Comparison of ENCODE assay signal across 9 cellular contexts in genomic region chr9:124239249-124240073, GRCh38. TPM values are rescaled to one million over a fixed set of nuclear protein-coding genes. Genes with fewer than 3 reads are reported as not detected.
DNase-seq lines count a peak whose midpoint lies in the region; ATAC-seq and TF ChIP-seq lines count a peak whose summit lies in the region.
"Had no signal": no experiment of that assay in that cellular context is flagged by ENCODE, and none has a peak within 500 bp of the region (broad histone marks: within the 10 kb centered on the region; RNA-seq: fewer than 3 reads in every experiment).

No MANE protein-coding gene starts in this region.

- H3K36me3 Mint-ChIP-seq in neural crest cell (ENCODE audit: low read depth) = no peaks in the 10 kb centered on the region

- peaks cover 7% of the 10 kb centered on the region for H3K4me1 Mint-ChIP-seq in neural crest cell

- no peak overlapping the region for H3K4me3 Mint-ChIP-seq in neural crest cell

- H3K9me3 Mint-ChIP-seq in neural crest cell = no peaks in the 10 kb centered on the region

- TF ChIP-seq CTCF in neural crest cell (conservative IDR thresholded peaks at IDR 0.05) = no peak

- H3K27me3 Mint-ChIP-seq in neural crest cell (ENCODE audit: low read depth) = peaks cover 2% of the 10 kb centered on the region

- ATAC-seq in GM19023 (IDR thresholded peaks at IDR 0.05; ENCODE audit: unreplicated experiment) (peak; percentile 71), HG02678 (IDR thresholded peaks at IDR 0.05; ENCODE audit: unreplicated experiment) (peak; percentile 75)
- ATAC-seq: HCT116 had no signal

- H3K27ac Mint-ChIP-seq in neural crest cell (ENCODE audit: unreplicated experiment) = peak overlapping the region; percentile 84

- peak; percentile 75 for DNase-seq in NOMO-1 treated with dmso at 0.1 percent for 144 hours (lab: John Stamatoyannopoulos, UW; ENCODE audit: unreplicated experiment)
- no peak for DNase-seq in neural crest cell (ENCODE audit: low read depth, low spot score)
- DNase-seq in NCI-H345 treated with DMSO at 0.1 percent for 48 hours (lab: John Stamatoyannopoulos, UW; ENCODE audit: unreplicated experiment) = no peak
- DNase-seq in NCI-H1048 (lab: John Stamatoyannopoulos, UW) = no peak
- DNase-seq in ecto neural progenitor cell (ENCODE audit: low spot score) = no peak
- no peak for DNase-seq in activated effector memory CD4-positive, alpha-beta T cell treated with anti-CD3 and anti-CD28 coated beads, Interleukin-2, amount 50 U/mL, for 16 hours

RNA-seq across cellular contexts. Expression of gene NEK6, which starts 18.3 kb away (rescaled TPM):
- 31.7 and 31.9 TPM in 2 replicates for total RNA-seq in neural crest cell
